Comparison of ENCODE assay signal across 2 cellular contexts in the genomic region with DNA sequence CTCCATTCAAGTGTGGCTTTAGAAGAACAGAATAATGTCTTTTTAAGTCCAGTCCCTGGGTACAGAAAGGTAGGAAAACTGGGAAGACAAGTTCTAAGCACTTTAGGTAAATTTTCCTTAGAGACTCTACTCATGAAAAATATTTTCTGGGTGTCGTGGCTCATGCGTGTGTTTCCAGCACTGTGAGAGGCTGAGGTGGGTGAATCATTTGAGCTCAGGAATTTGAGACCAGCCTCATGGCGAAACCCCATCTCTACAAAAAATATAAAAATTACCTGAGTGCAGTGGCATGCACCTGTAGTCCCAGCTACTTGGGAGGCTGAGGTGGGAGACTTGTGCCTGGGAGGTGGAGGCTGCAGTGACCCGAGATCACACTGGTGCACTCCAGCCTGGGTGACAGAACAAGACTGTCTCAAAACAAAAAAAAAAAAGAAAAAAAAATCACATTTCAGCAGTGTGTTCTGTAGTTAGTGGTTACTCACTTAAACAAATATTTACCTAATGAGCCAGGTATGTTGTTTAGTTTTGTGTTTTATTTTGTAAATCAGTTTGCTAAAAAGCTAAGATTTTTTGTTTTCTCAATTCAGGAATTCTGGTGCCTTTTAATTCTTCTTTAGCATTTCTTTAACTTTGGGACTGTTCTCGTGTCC.
TF ChIP-seq lines count a peak whose summit lies in the region.

No MANE protein-coding gene starts in this region.

TF ChIP-seq in H1, 55 proteins besides CTCF, POLR2A, EP300 and RAD21:
- TF ChIP-seq GABPA (IDR thresholded peaks at IDR 0.05; ENCODE audit: borderline replicate concordance, insufficient read depth, low read length), result no peak
- no peak for TF ChIP-seq TBP (IDR thresholded peaks at IDR 0.05; ENCODE audit: low read depth, low read length)
- TF ChIP-seq KDM5A (IDR thresholded peaks at IDR 0.05; ENCODE audit: low read length), result no peak
- TF ChIP-seq SP1 (IDR thresholded peaks at IDR 0.05; ENCODE audit: low read depth, low read length), result no peak
- TF ChIP-seq, protein P1, sequence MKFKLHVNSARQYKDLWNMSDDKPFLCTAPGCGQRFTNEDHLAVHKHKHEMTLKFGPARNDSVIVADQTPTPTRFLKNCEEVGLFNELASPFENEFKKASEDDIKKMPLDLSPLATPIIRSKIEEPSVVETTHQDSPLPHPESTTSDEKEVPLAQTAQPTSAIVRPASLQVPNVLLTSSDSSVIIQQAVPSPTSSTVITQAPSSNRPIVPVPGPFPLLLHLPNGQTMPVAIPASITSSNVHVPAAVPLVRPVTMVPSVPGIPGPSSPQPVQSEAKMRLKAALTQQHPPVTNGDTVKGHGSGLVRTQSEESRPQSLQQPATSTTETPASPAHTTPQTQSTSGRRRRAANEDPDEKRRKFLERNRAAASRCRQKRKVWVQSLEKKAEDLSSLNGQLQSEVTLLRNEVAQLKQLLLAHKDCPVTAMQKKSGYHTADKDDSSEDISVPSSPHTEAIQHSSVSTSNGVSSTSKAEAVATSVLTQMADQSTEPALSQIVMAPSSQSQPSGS (IDR thresholded peaks at IDR 0.05; ENCODE audit: low read length), result no peak
- TF ChIP-seq TAF1 (IDR thresholded peaks at IDR 0.05; ENCODE audit: low read depth, low read length), result no peak
- no peak for TF ChIP-seq EZH2 (IDR thresholded peaks at IDR 0.05; ENCODE audit: low read depth, low read length, severe bottlenecking)
- no peak for TF ChIP-seq SIN3A (conservative IDR thresholded peaks at IDR 0.05 in 1 of 2, IDR thresholded peaks at IDR 0.05 in 1 of 2; ENCODE audit: low read depth in 1 of 2, low read length in 2 of 2)
- no peak for TF ChIP-seq ASH2L (IDR thresholded peaks at IDR 0.05; ENCODE audit: low read length)
- no peak for TF ChIP-seq BRCA1 (IDR thresholded peaks at IDR 0.05; ENCODE audit: low read depth, low read length)
- TF ChIP-seq TEAD4 (IDR thresholded peaks at IDR 0.05; ENCODE audit: low read depth, low read length), result no peak
- TF ChIP-seq, protein P2, sequence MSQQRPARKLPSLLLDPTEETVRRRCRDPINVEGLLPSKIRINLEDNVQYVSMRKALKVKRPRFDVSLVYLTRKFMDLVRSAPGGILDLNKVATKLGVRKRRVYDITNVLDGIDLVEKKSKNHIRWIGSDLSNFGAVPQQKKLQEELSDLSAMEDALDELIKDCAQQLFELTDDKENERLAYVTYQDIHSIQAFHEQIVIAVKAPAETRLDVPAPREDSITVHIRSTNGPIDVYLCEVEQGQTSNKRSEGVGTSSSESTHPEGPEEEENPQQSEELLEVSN (IDR thresholded peaks at IDR 0.05), result no peak
- TF ChIP-seq BCL11A (IDR thresholded peaks at IDR 0.05; ENCODE audit: low read depth in 2 of 2, low read length in 2 of 2), result no peak
- TF ChIP-seq JUND (IDR thresholded peaks at IDR 0.05; ENCODE audit: low read length), result no peak
- TF ChIP-seq HDAC6 (IDR thresholded peaks at IDR 0.05; ENCODE audit: low read depth, low read length), result no peak
- no peak for TF ChIP-seq SP4 (IDR thresholded peaks at IDR 0.05; ENCODE audit: low read length)
- TF ChIP-seq RBBP5 (IDR thresholded peaks at IDR 0.05; ENCODE audit: borderline replicate concordance, low read depth, low read length), result no peak
- TF ChIP-seq CTBP2 (IDR thresholded peaks at IDR 0.05; ENCODE audit: borderline replicate concordance, insufficient read depth, insufficient read length, low read length), result no peak
TF ChIP-seq in H1: peak in this region for 0.

TF ChIP-seq in WTC11, 78 proteins besides CTCF, POLR2A, EP300 and RAD21:
- TF ChIP-seq, protein P3, sequence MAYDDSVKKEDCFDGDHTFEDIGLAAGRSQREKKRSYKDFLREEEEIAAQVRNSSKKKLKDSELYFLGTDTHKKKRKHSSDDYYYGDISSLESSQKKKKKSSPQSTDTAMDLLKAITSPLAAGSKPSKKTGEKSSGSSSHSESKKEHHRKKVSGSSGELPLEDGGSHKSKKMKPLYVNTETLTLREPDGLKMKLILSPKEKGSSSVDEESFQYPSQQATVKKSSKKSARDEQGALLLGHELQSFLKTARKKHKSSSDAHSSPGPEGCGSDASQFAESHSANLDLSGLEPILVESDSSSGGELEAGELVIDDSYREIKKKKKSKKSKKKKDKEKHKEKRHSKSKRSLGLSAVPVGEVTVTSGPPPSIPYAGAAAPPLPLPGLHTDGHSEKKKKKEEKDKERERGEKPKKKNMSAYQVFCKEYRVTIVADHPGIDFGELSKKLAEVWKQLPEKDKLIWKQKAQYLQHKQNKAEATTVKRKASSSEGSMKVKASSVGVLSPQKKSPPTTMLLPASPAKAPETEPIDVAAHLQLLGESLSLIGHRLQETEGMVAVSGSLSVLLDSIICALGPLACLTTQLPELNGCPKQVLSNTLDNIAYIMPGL (CRISPR knock-in tag; IDR thresholded peaks at IDR 0.05), result no peak
